13 cellular contexts compared by ENCODE assay signal in the genomic region with DNA sequence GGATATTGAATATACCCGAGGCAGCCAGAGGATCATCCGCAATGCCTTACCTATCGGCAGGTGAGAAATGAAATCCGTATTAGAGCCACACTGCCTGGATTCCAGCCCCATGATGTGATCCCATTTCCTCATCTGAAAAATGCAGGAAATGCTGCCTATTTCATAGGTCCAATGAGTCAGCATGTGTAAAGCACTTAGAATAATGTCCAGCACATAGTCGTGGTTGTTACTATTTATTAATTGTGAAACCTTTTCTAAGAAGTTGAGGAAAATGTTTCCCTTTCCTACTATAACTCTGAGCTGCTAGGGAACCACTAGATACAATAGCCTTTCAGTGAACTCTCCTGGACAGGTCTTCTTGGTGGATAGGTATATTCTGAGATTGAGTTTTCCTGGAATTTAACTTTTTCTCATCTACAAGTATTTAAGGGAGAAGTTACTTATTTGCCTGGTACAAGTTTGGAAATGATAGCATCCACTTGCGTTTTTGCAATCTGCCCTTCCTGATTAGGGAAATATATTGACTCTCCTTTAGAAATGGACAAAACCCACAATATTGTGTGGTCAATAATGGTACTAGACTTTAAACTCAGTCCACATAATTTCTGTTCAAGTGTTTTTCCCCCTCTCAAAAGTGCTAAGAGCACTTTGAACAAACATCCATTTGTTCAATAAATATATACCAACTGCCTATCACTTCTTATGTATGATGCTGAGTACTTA. TPM values are rescaled to one million over a fixed set of nuclear protein-coding genes. Genes with fewer than 3 reads are reported as not detected.
DNase-seq lines count a peak whose midpoint lies in the region; ATAC-seq and TF ChIP-seq lines count a peak whose summit lies in the region.
"Had no signal": no experiment of that assay in that cellular context is flagged by ENCODE, and none has a peak within 500 bp of the region (broad histone marks: within the 10 kb centered on the region; RNA-seq: fewer than 3 reads in every experiment).

No MANE protein-coding gene starts in this region.

- DNase-seq in MCF 10A (ENCODE audit: unreplicated experiment) (peak; percentile 72), breast epithelium (ENCODE audit: low spot score in 2 of 2) (no peak), astrocyte of the hippocampus (ENCODE audit: low read depth, low spot score) (peak; percentile 73), hepatocyte (ENCODE audit: low spot score) (peak; percentile 12), HuH-7.5 (ENCODE audit: low spot score) (no peak)
- no peak for DNase-seq in activated T-cell treated with anti-CD3 and anti-CD28 coated beads, Interleukin-2, amount 50 U/mL, for 24 hours
- DNase-seq: mucosa of descending colon, RPMI8226 had no signal

- H3K9me2 ChIP-seq in hepatocyte (replicated peaks; ENCODE audit: insufficient read depth), result no peaks in the 10 kb centered on the region

- ATAC-seq in GM18858 (IDR thresholded peaks at IDR 0.05; ENCODE audit: unreplicated experiment) (no peak), HG03097 (IDR thresholded peaks at IDR 0.05; ENCODE audit: low FRiP score, unreplicated experiment) (no peak)
- ATAC-seq: mucosa of descending colon had no signal

- H3K79me2 ChIP-seq in hepatocyte, result no peaks in the 10 kb centered on the region

- no peak for TF ChIP-seq POLR2A in breast epithelium (IDR thresholded peaks at IDR 0.05)

- H3K4me1 ChIP-seq in breast epithelium (no peaks in the 10 kb centered on the region), hepatocyte (ENCODE audit: insufficient read depth) (no peaks in the 10 kb centered on the region)
- H3K4me1 ChIP-seq: right atrium auricular region had no signal

- H3K9me3 ChIP-seq in breast epithelium (no peaks in the 10 kb centered on the region), hepatocyte (ENCODE audit: low read depth) (no peaks in the 10 kb centered on the region)
- H3K9me3 ChIP-seq: mucosa of descending colon, right atrium auricular region had no signal

- H3K27me3 ChIP-seq in breast epithelium (no peaks in the 10 kb centered on the region), hepatocyte (no peaks in the 10 kb centered on the region)
- H3K27me3 ChIP-seq: right atrium auricular region had no signal

- H3K36me3 ChIP-seq in breast epithelium (peaks cover 6% of the 10 kb centered on the region), hepatocyte (replicated peaks; ENCODE audit: insufficient read depth, low read depth) (no peaks in the 10 kb centered on the region)

- no peaks in the 10 kb centered on the region for H3K27me3 Mint-ChIP-seq in MCF 10A (ENCODE audit: insufficient read depth, unreplicated experiment)
- no peaks in the 10 kb centered on the region for H3K27me3 Mint-ChIP-seq in activated T-cell treated with anti-CD3 and anti-CD28 coated beads, Interleukin-2, amount 50 U/mL, for 24 hours

- H3K4me3 Mint-ChIP-seq in MCF 10A (ENCODE audit: unreplicated experiment), result no peak overlapping the region
- H3K4me3 Mint-ChIP-seq in activated T-cell treated with anti-CD3 and anti-CD28 coated beads, Interleukin-2, amount 50 U/mL, for 24 hours, result no peak overlapping the region

- BruUV-seq in MCF 10A (replicated peaks; lab: Mats Ljungman, UMichigan), result TSS peak; percentile 21

- H3K36me3 Mint-ChIP-seq in MCF 10A (ENCODE audit: insufficient read depth, unreplicated experiment), result peaks cover 61% of the 10 kb centered on the region
- H3K36me3 Mint-ChIP-seq in activated T-cell treated with anti-CD3 and anti-CD28 coated beads, Interleukin-2, amount 50 U/mL, for 24 hours (ENCODE audit: low read depth), result peaks cover 86% of the 10 kb centered on the region

- H3K27ac Mint-ChIP-seq in MCF 10A (ENCODE audit: low read depth, unreplicated experiment), result peak overlapping the region; percentile 89
- H3K27ac Mint-ChIP-seq in activated T-cell treated with anti-CD3 and anti-CD28 coated beads, Interleukin-2, amount 50 U/mL, for 24 hours, result no peak overlapping the region

- no peak overlapping the region for H2AFZ ChIP-seq in hepatocyte

- H3K4me1 Mint-ChIP-seq in MCF 10A (ENCODE audit: insufficient read depth, unreplicated experiment), result peaks cover 16% of the 10 kb centered on the region
- H3K4me1 Mint-ChIP-seq in activated T-cell treated with anti-CD3 and anti-CD28 coated beads, Interleukin-2, amount 50 U/mL, for 24 hours (ENCODE audit: low read depth), result no peaks in the 10 kb centered on the region

- TF ChIP-seq CTCF in MCF 10A (IDR thresholded peaks at IDR 0.05; ENCODE audit: unreplicated experiment), result no peak
- TF ChIP-seq CTCF in breast epithelium (IDR thresholded peaks at IDR 0.05), result no peak
- TF ChIP-seq CTCF in hepatocyte (IDR thresholded peaks at IDR 0.05; ENCODE audit: poor library complexity), result no peak

- H3K4me3 ChIP-seq in breast epithelium (no peak overlapping the region), hepatocyte (no peak overlapping the region)
- H3K4me3 ChIP-seq: mucosa of descending colon, right atrium auricular region had no signal

- 91% methylated on average over 6 of the region's 6 CpGs for whole genome bisulfite sequencing in hepatocyte (ENCODE audit: low lambda C conversion rate, missing lambda C conversion rate)

- intact Hi-C loops in MCF 10A (cut with micrococcal nuclease), result no loop called here
- intact Hi-C loops in breast epithelium (cut with DNase I; ENCODE audit: low total_unique reads), result no loop called here

- H3K4me2 ChIP-seq in hepatocyte, result no peak overlapping the region
- H3K4me2 ChIP-seq: KMS-11 had no signal

- H4K20me1 ChIP-seq in hepatocyte (ENCODE audit: insufficient read depth, poor library complexity, severe bottlenecking), result no peaks in the 10 kb centered on the region

- CTCF ChIA-PET in MCF 10A (lab: Yijun Ruan, JAX), result interaction anchor here (0.6 to 1.5 kb wide), 4 partner anchors 11 to 158 kb away, joined by 4 to 10 read pairs (median 4); partner anchors contain the start of gene POLR3B

- POLR2A ChIA-PET in MCF 10A (lab: Yijun Ruan, JAX), result interaction anchor here (0.9 to 4.7 kb wide), 3 partner anchors 9 to 143 kb away, joined by 4 to 50 read pairs (median 6); partner anchors contain the start of gene POLR3B

- peak overlapping the region in 1 of 2 donors; percentile 13 for H3K27ac ChIP-seq in breast epithelium
- no peak overlapping the region for H3K27ac ChIP-seq in hepatocyte
- H3K27ac ChIP-seq: 22Rv1, KMS-11, right atrium auricular region had no signal

- H3K9me3 Mint-ChIP-seq in MCF 10A (ENCODE audit: unreplicated experiment), result no peaks in the 10 kb centered on the region
- H3K9me3 Mint-ChIP-seq in activated T-cell treated with anti-CD3 and anti-CD28 coated beads, Interleukin-2, amount 50 U/mL, for 24 hours, result no peaks in the 10 kb centered on the region

RNA-seq across cellular contexts. Expression of gene POLR3B, which starts 12.2 kb away (rescaled TPM):
- total RNA-seq in MCF 10A (2022), result 11.1 and 15.7 TPM in 2 replicates
- total RNA-seq in breast epithelium, result 1 to 10 TPM; 7.0 to 9.8 (median 9.2) TPM
- total RNA-seq in hepatocyte, result 9.6 and 10.4 TPM in 2 replicates
- polyA plus RNA-seq in hepatocyte, result 8.1 and 8.4 TPM in 2 replicates

Comparison
In these comparisons a context has a peak if more than half of its experiments do, and no peak if none do; other contexts are left out.
1. DNase-seq: peak in MCF 10A (single experiment), astrocyte of the hippocampus (single experiment) and hepatocyte (single experiment); none in breast epithelium (0 of 2), activated T-cell treated with anti-CD3 and anti-CD28 coated beads, Interleukin-2, amount 50 U/mL, for 24 hours (single experiment) and HuH-7.5 (single experiment).